Comparison of ENCODE assay signal across 8 cellular contexts in genomic region chr15:74438696-74439316, GRCh38. TPM values are rescaled to one million over a fixed set of nuclear protein-coding genes. Genes with fewer than 3 reads are reported as not detected.
DNase-seq lines count a peak whose midpoint lies in the region; ATAC-seq and TF ChIP-seq lines count a peak whose summit lies in the region.

No MANE protein-coding gene starts in this region.

- no peak overlapping the region for H3K4me3 Mint-ChIP-seq in naive thymus-derived CD4-positive, alpha-beta T cell

- 0 out of 3 replicates have a peak overlapping the region, but pooled peaks have one; percentile 12 for H2BK15ac ChIP-seq in IMR-90 (ENCODE audit: low read depth, low read length)

- TF ChIP-seq POLR2A in IMR-90 (IDR thresholded peaks at IDR 0.05; ENCODE audit: low read depth, low read length) = peak; percentile 49

- no peak overlapping the region for H3K4ac ChIP-seq in IMR-90 (ENCODE audit: low read depth, low read length)

- CTCF ChIA-PET in IMR-90 (lab: Yijun Ruan, JAX) = interaction anchor here (1.0 to 3.5 kb wide), 3 partner anchors 9 to 64 kb away, joined by 3 to 31 read pairs (median 3); no protein-coding TSS in a partner anchor
- CTCF ChIA-PET in PC-3 (lab: Charles Lee) = no interaction called here
- CTCF ChIA-PET in naive thymus-derived CD4-positive, alpha-beta T cell (lab: Charles Lee) = interaction anchor here (1.0 to 8.6 kb wide), 7 partner anchors 12 to 112 kb away, joined by 3 to 93 read pairs (median 5); no protein-coding TSS in a partner anchor

- H3K27me3 ChIP-seq in IMR-90 (ENCODE audit: control insufficient read depth, insufficient read depth, low read length) (no peaks in the 10 kb centered on the region), PC-3 (ENCODE audit: low read length) (no peaks in the 10 kb centered on the region)
- no peaks in the 10 kb centered on the region for H3K27me3 ChIP-seq in naive thymus-derived CD4-positive, alpha-beta T cell (ENCODE audit: control insufficient read depth in 2 of 2, insufficient read depth in 2 of 2, low read length in 2 of 2)

- H3K4me3 ChIP-seq in IMR-90 (ENCODE audit: insufficient read depth, low read depth, low read length) (no peak overlapping the region), PC-3 (ENCODE audit: low read length) (no peak overlapping the region), epithelial cell of proximal tubule (ENCODE audit: low read depth, low read length) (no peak overlapping the region)
- no peak overlapping the region for H3K4me3 ChIP-seq in naive thymus-derived CD4-positive, alpha-beta T cell (ENCODE audit: low read length)

- intact Hi-C loops in IMR-90 (cut with micrococcal nuclease) (loop anchor here (1.0 to 2.0 kb wide), 2 partner anchors 57 to 64 kb away; no protein-coding TSS in a partner anchor), PC-3 (cut with micrococcal nuclease) (loop anchor here (1.0 kb wide), 2 partner anchors 57 to 65 kb away; no protein-coding TSS in a partner anchor)
- intact Hi-C loops in naive thymus-derived CD4-positive, alpha-beta T cell (cut with micrococcal nuclease) = loop anchor here (1.0 to 10.0 kb wide), 10 partner anchors 22 to 330 kb away; partner anchors contain the start of genes UBL7 (in 2 of the 2), ARID3B (in 1 of the 2) and CLK3 (in 1 of the 2)

- peak overlapping the region; percentile 12; the same call in 1 of the 2 replicates for H2BK20ac ChIP-seq in IMR-90 (ENCODE audit: low read depth, low read length)

- no peak overlapping the region for H3K14ac ChIP-seq in IMR-90 (replicated peaks; ENCODE audit: low read depth, low read length)

- BruUV-seq in IMR-90 (replicated peaks; lab: Mats Ljungman, UMichigan) (no TSS peak), PC-3 (replicated peaks; lab: Mats Ljungman, UMichigan) (no TSS peak)

- DNase-seq in GF-D8 (lab: John Stamatoyannopoulos, UW) = peak; percentile 32
- peak; percentile 77 for DNase-seq in IMR-90
- peak; percentile 89 for DNase-seq in PC-3
- peak; percentile 73 for DNase-seq in activated T-cell treated with anti-CD3 and anti-CD28 coated beads for 4 hours
- no peak for DNase-seq in epithelial cell of proximal tubule (ENCODE audit: low read depth)
- peak; percentile 52 to 76 (median 72) for DNase-seq in naive thymus-derived CD4-positive, alpha-beta T cell
- DNase-seq in stimulated activated naive CD4-positive, alpha-beta T cell (lab: John Stamatoyannopoulos, UW) = peak; percentile 49 to 74 (median 57)
- DNase-seq in mesenteric fat pad (ENCODE audit: low spot score) = no peak

- H3K79me2 ChIP-seq in PC-3 (ENCODE audit: low read length) = peaks cover 9% of the 10 kb centered on the region

- peak overlapping the region; percentile 73 for H2AFZ ChIP-seq in IMR-90 (replicated peaks; ENCODE audit: low read length, poor library complexity)
- no peak overlapping the region for H2AFZ ChIP-seq in PC-3 (ENCODE audit: low read length)

- peak; percentile 99 for TF ChIP-seq RAD21 in IMR-90 (IDR thresholded peaks at IDR 0.05; ENCODE audit: low read length)

- H3K4me1 ChIP-seq in IMR-90 (ENCODE audit: control insufficient read depth, insufficient read depth, low read length) (peaks cover 14% of the 10 kb centered on the region), PC-3 (ENCODE audit: insufficient read depth, low read length) (peaks cover 15% of the 10 kb centered on the region)
- peaks cover 6 to 11% of the 10 kb centered on the region in 2 donors for H3K4me1 ChIP-seq in naive thymus-derived CD4-positive, alpha-beta T cell (ENCODE audit: control insufficient read depth in 2 of 2, insufficient read depth in 2 of 2, low read length in 2 of 2)

- peak overlapping the region in 3 of 9 donors; percentile 11 to 55 (median 43) for H3K27ac Mint-ChIP-seq in naive thymus-derived CD4-positive, alpha-beta T cell

- H3K27me3 Mint-ChIP-seq in naive thymus-derived CD4-positive, alpha-beta T cell = no peaks in the 10 kb centered on the region

- dilution Hi-C loops in IMR-90 (cut with HindIII; ENCODE audit: low sequenced_read_pairs, unreplicated experiment) = no loop called here

- no peaks in the 10 kb centered on the region for H3K36me3 Mint-ChIP-seq in naive thymus-derived CD4-positive, alpha-beta T cell

- H3K36me3 ChIP-seq in IMR-90 (ENCODE audit: control insufficient read depth, insufficient read depth, low read length) (no peaks in the 10 kb centered on the region), PC-3 (ENCODE audit: low read depth, low read length) (no peaks in the 10 kb centered on the region)
- no peaks in the 10 kb centered on the region for H3K36me3 ChIP-seq in naive thymus-derived CD4-positive, alpha-beta T cell (ENCODE audit: control insufficient read depth in 2 of 3, insufficient read depth in 3 of 3, low read length in 3 of 3)

- no peak overlapping the region; the same call in 1 of the 2 replicates for H2BK120ac ChIP-seq in IMR-90 (ENCODE audit: low read depth, low read length)

- no peaks in the 10 kb centered on the region for H3K9me3 ChIP-seq in IMR-90 (ENCODE audit: control insufficient read depth, insufficient read depth, low read length)
- no peaks in the 10 kb centered on the region for H3K9me3 ChIP-seq in PC-3 (ENCODE audit: low read length)
- H3K9me3 ChIP-seq in naive thymus-derived CD4-positive, alpha-beta T cell (ENCODE audit: control insufficient read depth in 2 of 3, low read length in 3 of 3) = no peaks in the 10 kb centered on the region

- in situ Hi-C loops in IMR-90 (cut with MboI; ENCODE audit: low sequenced_read_pairs) = loop anchor here (5.0 kb wide), 1 partner anchor 57 kb away; no protein-coding TSS in a partner anchor

- no peaks in the 10 kb centered on the region for H3K9me3 Mint-ChIP-seq in naive thymus-derived CD4-positive, alpha-beta T cell

- H3K56ac ChIP-seq in IMR-90 (ENCODE audit: extremely low read depth, insufficient read depth, low read length) = no peak overlapping the region

- TF ChIP-seq CTCF in IMR-90 (conservative IDR thresholded peaks at IDR 0.05; ENCODE audit: low read depth, low read length) (peak; percentile 95), PC-3 (conservative IDR thresholded peaks at IDR 0.05; ENCODE audit: low read depth, low read length) (peak; percentile 94), epithelial cell of proximal tubule (conservative IDR thresholded peaks at IDR 0.05; ENCODE audit: low read depth, low read length) (peak; percentile 94)

- no peaks in the 10 kb centered on the region for H4K20me1 ChIP-seq in IMR-90 (ENCODE audit: insufficient read depth, low read length)
- no peaks in the 10 kb centered on the region for H4K20me1 ChIP-seq in PC-3 (ENCODE audit: low read length)

- peaks cover 0 to 11% of the 10 kb centered on the region in 2 experiments; a peak in 2 of 4 replicates for H3K79me1 ChIP-seq in IMR-90 (ENCODE audit: low read depth in 1 of 2, low read length in 2 of 2)

- H3K23ac ChIP-seq in IMR-90 (ENCODE audit: low read depth, low read length) = no peak overlapping the region

- ATAC-seq in IMR-90 (ENCODE audit: low read depth) = peak; percentile 68
- ATAC-seq in PC-3 = peak; percentile 78
- peak; percentile 84 for ATAC-seq in naive thymus-derived CD4-positive, alpha-beta T cell

- POLR2A ChIA-PET in IMR-90 (lab: Charles Lee; ENCODE audit: unreplicated experiment) = no interaction called here
- POLR2A ChIA-PET in PC-3 (lab: Charles Lee; ENCODE audit: unreplicated experiment) = no interaction called here
- POLR2A ChIA-PET in naive thymus-derived CD4-positive, alpha-beta T cell (lab: Charles Lee) = interaction anchor here (1.2 to 1.6 kb wide), 2 partner anchors 57 to 64 kb away, joined by 3 to 5 read pairs; no protein-coding TSS in a partner anchor

- no CpG with 5 or more reads among the region's 2 CpGs for WGBS in IMR-90 (ENCODE audit: extremely low coverage in 2 of 2, insufficient read length in 1 of 2), 2 experiments

- no peaks in the 10 kb centered on the region for H3K9me2 ChIP-seq in PC-3 (replicated peaks; ENCODE audit: low read length)

- peaks cover 7 to 30% (median 15%) of the 10 kb centered on the region in 7 donors for H3K4me1 Mint-ChIP-seq in naive thymus-derived CD4-positive, alpha-beta T cell

- no peak overlapping the region for H4K5ac ChIP-seq in IMR-90 (ENCODE audit: low read depth, low read length)

- no peaks in the 10 kb centered on the region for H3F3A ChIP-seq in PC-3 (ENCODE audit: low read length, unreplicated experiment)

- no peak overlapping the region for H2BK5ac ChIP-seq in IMR-90 (ENCODE audit: low read depth, low read length, poor library complexity, severe bottlenecking)

- no peak overlapping the region for H2AK5ac ChIP-seq in IMR-90 (ENCODE audit: low read depth, low read length)

- no peak overlapping the region for H3K18ac ChIP-seq in IMR-90 (ENCODE audit: low read depth, low read length)

- no peak overlapping the region for H2AK9ac ChIP-seq in IMR-90 (replicated peaks; ENCODE audit: low read depth, low read length, poor library complexity)

- no peak overlapping the region for H4K8ac ChIP-seq in IMR-90 (ENCODE audit: low read depth in 2 of 2, low read length in 2 of 2)

- H3K4me2 ChIP-seq in IMR-90 (ENCODE audit: low read depth, low read length) (no peak overlapping the region), PC-3 (ENCODE audit: low read length) (no peak overlapping the region)

- no peak overlapping the region for H3K27ac ChIP-seq in IMR-90 (ENCODE audit: insufficient read depth, low read length)
- H3K27ac ChIP-seq in PC-3 (ENCODE audit: low read length) = no peak overlapping the region
- no peak overlapping the region for H3K27ac ChIP-seq in naive thymus-derived CD4-positive, alpha-beta T cell (ENCODE audit: low read depth, low read length)

- peaks cover 16% of the 10 kb centered on the region for H3K9me1 ChIP-seq in IMR-90 (ENCODE audit: insufficient read depth, low read length)

- H3K9ac ChIP-seq in IMR-90 (ENCODE audit: low read depth, low read length) (no peak overlapping the region), PC-3 (ENCODE audit: low read length) (no peak overlapping the region)

- no peak overlapping the region for H4K91ac ChIP-seq in IMR-90 (ENCODE audit: insufficient read depth, low read depth, low read length)

RNA-seq across cellular contexts. Expression of gene SEMA7A, which starts 5.0 kb away (rescaled TPM):
- total RNA-seq in IMR-90 (2012; rRNA removed) (27.8 and 30.5 TPM in 2 replicates), PC-3 (2014; rRNA removed) (74.9 and 75.9 TPM in 2 replicates), epithelial cell of proximal tubule (112 and 113 TPM in 2 replicates), mesenteric fat pad (2.1 TPM)
- 87.3 and 88.1 TPM in 2 replicates for polyA plus RNA-seq in IMR-90 (2012; rRNA removed)
- polyA plus RNA-seq in IMR-90 (2012; cell fraction: cytosol; rRNA removed) = 46.2 and 68.0 TPM in 2 replicates
- polyA plus RNA-seq in IMR-90 (2012; cell fraction: nucleus; rRNA removed; ENCODE audit: low replicate concordance) = 57.3 and 104 TPM in 2 replicates
- 10 to 100 TPM in 2 of 5 experiments, 1 to 10 TPM in 3; 1.6 to 15.7 (median 5.0) TPM for total RNA-seq in naive thymus-derived CD4-positive, alpha-beta T cell
- polyA plus RNA-seq in naive thymus-derived CD4-positive, alpha-beta T cell = not detected

RNA-seq across cellular contexts. Expression of gene UBL7, which starts 22.2 kb away (rescaled TPM):
- total RNA-seq in IMR-90 (2012; rRNA removed) (57.8 and 68.1 TPM in 2 replicates), PC-3 (2014; rRNA removed) (46.1 and 57.1 TPM in 2 replicates), epithelial cell of proximal tubule (57.8 and 67.9 TPM in 2 replicates), mesenteric fat pad (32.4 TPM)
- 78.4 and 80.1 TPM in 2 replicates for polyA plus RNA-seq in IMR-90 (2012; rRNA removed)
- 64.2 and 85.0 TPM in 2 replicates for polyA plus RNA-seq in IMR-90 (2012; cell fraction: cytosol; rRNA removed)
- 21.3 and 32.0 TPM in 2 replicates for polyA plus RNA-seq in IMR-90 (2012; cell fraction: nucleus; rRNA removed; ENCODE audit: low replicate concordance)
- total RNA-seq in naive thymus-derived CD4-positive, alpha-beta T cell = 10 to 100 TPM; 20.2 to 50.7 (median 40.6) TPM
- polyA plus RNA-seq in naive thymus-derived CD4-positive, alpha-beta T cell = 100 to 1,000 TPM; 108 to 127 TPM

Comparison
In these comparisons a context has a peak if more than half of its experiments do, and no peak if none do; other contexts are left out.
1. DNase-seq: peak in GF-D8 (single experiment), IMR-90 (single experiment), PC-3 (single experiment), activated T-cell treated with anti-CD3 and anti-CD28 coated beads for 4 hours (single experiment), naive thymus-derived CD4-positive, alpha-beta T cell (9 of 9) and stimulated activated naive CD4-positive, alpha-beta T cell (6 of 6); none in epithelial cell of proximal tubule (single experiment) and mesenteric fat pad (single experiment).
2. Peak in every context shown above with its lines, with median percentiles within 50 percentile points of each other: ATAC-seq and CTCF ChIP-seq.